Comparison of ENCODE assay signal across 8 cellular contexts in genomic region chr17:81675515-81676221, GRCh38. TPM values are rescaled to one million over a fixed set of nuclear protein-coding genes. Genes with fewer than 3 reads are reported as not detected.
DNase-seq lines count a peak whose midpoint lies in the region; TF ChIP-seq lines count a peak whose summit lies in the region.
"Not testable (repeated sequence)": the region's sequence is repeated elsewhere in the genome, so short reads cannot be mapped to it uniquely, and the experiment has no call there.

No MANE protein-coding gene starts in this region.

- 40% methylated on average over 18 of the region's 18 CpGs for WGBS in prostate gland

- H3K9me3 ChIP-seq in prostate gland: not testable (repeated sequence)

- not testable (repeated sequence) for H3K4me1 ChIP-seq in prostate gland (replicated peaks)

- in situ Hi-C loops in ACHN (cut with HindIII; ENCODE audit: low pct_ligation_motif_present, low pct_unique_long_range_greater_than_20kb, low sequenced_read_pairs): not testable (repeated sequence)

- H3K27me3 ChIP-seq in prostate gland (replicated peaks; ENCODE audit: insufficient read depth): not testable (repeated sequence)

- DNase-seq in ACHN (peak; percentile 48), M059J (ENCODE audit: low read depth) (peak; percentile 32), immature natural killer cell (peak; percentile 36 to 39 (median 37))
- DNase-seq in GM10266 (ENCODE audit: extremely low spot score); RWPE1 (ENCODE audit: low spot score); coronary artery (ENCODE audit: low spot score); prostate gland (ENCODE audit: low spot score): not testable (repeated sequence)
- peak; percentile 71 for DNase-seq in activated CD8-positive, alpha-beta memory T cell treated with anti-CD3 and anti-CD28 coated beads for 24 hours

- not testable (repeated sequence) for H3K4me3 Mint-ChIP-seq in immature natural killer cell

- not testable (repeated sequence) for H3K4me3 ChIP-seq in coronary artery, prostate gland

- peak overlapping the region; percentile 51 for H3K27ac ChIP-seq in RWPE1
- not testable (repeated sequence) for H3K27ac ChIP-seq in coronary artery, prostate gland

- TF ChIP-seq CTCF in GM10266 (IDR thresholded peaks at IDR 0.05; ENCODE audit: control insufficient read depth, insufficient read depth, low read depth, missing control alignments) (peak; percentile 49), RWPE1 (conservative IDR thresholded peaks at IDR 0.05; ENCODE audit: low read depth) (peak; percentile 59), coronary artery (IDR thresholded peaks at IDR 0.05) (peak; percentile 54), prostate gland (IDR thresholded peaks at IDR 0.05) (peak in 3 of 4 experiments; percentile 32 to 72 (median 70))

- peaks cover 0 to 13% of the 10 kb centered on the region in 2 donors for H3K36me3 ChIP-seq in prostate gland

- intact Hi-C loops in prostate gland (cut with DNase I): not testable (repeated sequence)

- POLR2A ChIA-PET in RWPE1 (lab: Yijun Ruan, JAX; ENCODE audit: low non-redundant PET): interaction anchor here (1.1 kb wide), 1 partner anchor 1102 kb away, joined by 4 read pairs; no protein-coding TSS in a partner anchor

- H3K4me1 Mint-ChIP-seq in immature natural killer cell: not testable (repeated sequence)

- not testable (repeated sequence) for H3K36me3 Mint-ChIP-seq in immature natural killer cell

- not testable (repeated sequence) for TF ChIP-seq POLR2A in prostate gland (IDR thresholded peaks at IDR 0.05)

- H3K27me3 Mint-ChIP-seq in immature natural killer cell (ENCODE audit: low read depth in 3 of 3): not testable (repeated sequence)

- CTCF ChIA-PET in RWPE1 (lab: Yijun Ruan, JAX): interaction anchor here (0.6 to 1.0 kb wide), 5 partner anchors 29 to 1102 kb away, joined by 3 to 4 read pairs (median 3); no protein-coding TSS in a partner anchor

- not testable (repeated sequence) for H3K9me3 Mint-ChIP-seq in immature natural killer cell

- peak overlapping the region in 1 of 6 donors; percentile 21 for H3K27ac Mint-ChIP-seq in immature natural killer cell

RNA-seq across cellular contexts. Expression of gene ARL16, which starts 7.9 kb away (rescaled TPM):
- total RNA-seq in M059J (2014; rRNA removed; shearing (Covaris generic)): 36.0 and 39.9 TPM in 2 replicates
- polyA plus RNA-seq in immature natural killer cell: 10 to 100 TPM; 31.1 to 75.2 (median 61.8) TPM
- 10 to 100 TPM; 27.9 to 49.5 TPM for total RNA-seq in prostate gland

RNA-seq across cellular contexts. Expression of gene HGS, which starts 8.1 kb away (rescaled TPM):
- 52.4 and 101 TPM in 2 replicates for total RNA-seq in M059J (2014; rRNA removed; shearing (Covaris generic))
- 10 to 100 TPM; 12.4 to 40.4 (median 17.3) TPM for polyA plus RNA-seq in immature natural killer cell
- total RNA-seq in prostate gland: 100 to 1,000 TPM; 102 to 167 TPM

RNA-seq across cellular contexts. Expression of gene CCDC137, which starts 9.1 kb away (rescaled TPM):
- 14.6 and 32.1 TPM in 2 replicates for total RNA-seq in M059J (2014; rRNA removed; shearing (Covaris generic))
- 10 to 100 TPM in 1 of 3 donors, 1 to 10 TPM in 2; 1.8 to 21.7 (median 6.1) TPM for polyA plus RNA-seq in immature natural killer cell
- 10 to 100 TPM; 18.5 to 27.7 TPM for total RNA-seq in prostate gland

RNA-seq across cellular contexts. Expression of gene OXLD1, which starts 9.3 kb away (rescaled TPM):
- 39.3 and 48.3 TPM in 2 replicates for total RNA-seq in M059J (2014; rRNA removed; shearing (Covaris generic))
- 10 to 100 TPM; 66.4 to 97.9 (median 93.9) TPM for polyA plus RNA-seq in immature natural killer cell
- total RNA-seq in prostate gland: 10 to 100 TPM; 52.5 to 59.2 TPM

RNA-seq across cellular contexts. Expression of gene PDE6G, which starts 19.3 kb away (rescaled TPM):
- total RNA-seq in M059J (2014; rRNA removed; shearing (Covaris generic)): 0.94 TPM in 1 of 2 replicates, not detected in the other
- 10 to 100 TPM; 75.1 to 98.8 (median 81.4) TPM for polyA plus RNA-seq in immature natural killer cell
- total RNA-seq in prostate gland: not detected
